In the genomic region with DNA sequence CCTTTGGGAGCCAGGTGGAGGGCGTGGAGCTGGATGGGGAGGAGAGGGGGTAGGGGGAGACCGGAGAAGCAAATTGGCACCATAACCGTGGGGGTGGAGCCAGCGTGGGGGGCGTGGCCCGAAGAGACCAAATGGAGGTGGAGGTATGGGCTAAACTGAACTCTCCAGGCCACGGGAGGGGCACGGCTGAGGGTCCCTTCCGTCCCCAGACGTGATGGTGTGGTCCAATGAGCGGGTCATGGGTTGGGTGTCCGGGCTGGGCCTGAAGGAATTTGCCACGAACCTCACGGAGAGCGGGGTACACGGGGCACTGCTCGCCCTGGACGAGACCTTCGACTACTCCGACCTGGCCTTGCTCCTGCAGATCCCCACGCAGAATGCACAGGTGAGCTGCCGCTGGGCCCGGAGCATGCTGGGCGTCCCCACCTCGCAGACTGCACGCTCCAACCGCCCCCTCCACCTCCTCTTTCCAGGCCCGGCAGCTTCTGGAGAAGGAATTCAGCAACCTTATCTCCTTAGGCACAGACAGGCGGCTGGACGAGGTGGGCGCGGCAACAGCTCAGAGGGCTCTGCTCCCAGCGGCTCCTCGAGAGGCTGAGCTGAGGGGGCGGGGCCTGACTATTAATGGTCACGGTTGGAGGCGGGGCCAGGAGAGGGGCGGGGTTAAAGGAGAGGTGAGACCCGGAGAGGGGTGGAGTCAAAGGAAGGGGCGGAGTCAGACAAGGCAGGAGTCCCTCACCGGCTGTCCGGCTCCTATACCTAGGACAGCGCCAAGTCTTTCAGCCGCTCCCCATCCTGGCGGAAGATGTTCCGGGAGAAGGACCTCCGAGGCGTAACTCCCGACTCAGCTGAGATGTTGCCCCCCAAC, we compare ENCODE assay signal across 8 cellular contexts. TPM values are rescaled to one million over a fixed set of nuclear protein-coding genes. Genes with fewer than 3 reads are reported as not detected.
A peak's percentile ranks its signal among the peaks of the same experiment; 100 is the strongest.
DNase-seq lines count a peak whose midpoint lies in the region; ATAC-seq, FAIRE-seq and TF ChIP-seq lines count a peak whose summit lies in the region.

No MANE protein-coding gene starts in this region.

- FAIRE-seq in GM18507 (lab: Jason Lieb, UNC) = peak; percentile 31

- H3K9me3 ChIP-seq in sigmoid colon = no peaks in the 10 kb centered on the region

- TF ChIP-seq EP300 in sigmoid colon (IDR thresholded peaks at IDR 0.05) = no peak

- H3K4me1 ChIP-seq in sigmoid colon = peaks cover 0 to 50% (median 43%) of the 10 kb centered on the region in 4 donors

- H3K27me3 ChIP-seq in sigmoid colon = peaks cover 0 to 2% (median 0%) of the 10 kb centered on the region in 3 donors

- peak; percentile 63 for DNase-seq in GM18507 (ENCODE audit: extremely low spot score, insufficient read length, low read depth)
- peak; percentile 96 for DNase-seq in NCI-H2171 treated with DMSO at 0.1 percent for 48 hours (lab: John Stamatoyannopoulos, UW)
- DNase-seq in brain pericyte (ENCODE audit: low read depth, low spot score) = peak; percentile 70
- DNase-seq in iPS DF 4.7 (ENCODE audit: extremely low read depth, low spot score) = peak; percentile 88
- peak; percentile 97 for DNase-seq in sigmoid colon

- peak in 1 of 2 donors; percentile 74 for TF ChIP-seq POLR2A in sigmoid colon (IDR thresholded peaks at IDR 0.05)

- no peak for TF ChIP-seq CTCF in VCaP (conservative IDR thresholded peaks at IDR 0.05)
- no peak for TF ChIP-seq CTCF in sigmoid colon (IDR thresholded peaks at IDR 0.05)

- intact Hi-C loops in sigmoid colon (cut with DNase I) = loop anchor here (5.0 kb wide), 2 partner anchors 58 to 157 kb away; partner anchors contain the start of genes GYS1 and RUVBL2

- no peaks in the 10 kb centered on the region for H3K36me3 ChIP-seq in sigmoid colon

- WGBS in sigmoid colon, 2 donors = 0 to 4% methylated on average over 49 of the region's 49 CpGs

- ATAC-seq in HG03039 (IDR thresholded peaks at IDR 0.05; ENCODE audit: unreplicated experiment) (no peak), HG03025 (IDR thresholded peaks at IDR 0.05; ENCODE audit: low FRiP score, unreplicated experiment) (no peak)

- peak overlapping the region; percentile 47 to 72 (median 64) for H3K4me3 ChIP-seq in sigmoid colon

- H3K27ac ChIP-seq in VCaP (peak overlapping the region; percentile 98), sigmoid colon (peak overlapping the region; percentile 76 to 85 (median 79))

RNA-seq across cellular contexts. Expression of gene HRC, which starts 6.2 kb away (rescaled TPM):
- 1 to 10 TPM in 1 of 4 donors, under 1 TPM in 3; 0.16 to 1.1 (median 0.69) TPM for total RNA-seq in sigmoid colon
- polyA plus RNA-seq in sigmoid colon = 1 to 10 TPM in 2 of 3 donors, under 1 TPM in 1; 0.46 to 6.6 (median 1.7) TPM

RNA-seq across cellular contexts. Expression of gene TRPM4, which starts 8.6 kb away (rescaled TPM):
- 10 to 100 TPM in 3 of 4 donors, 1 to 10 TPM in 1; 7.9 to 18.0 (median 12.5) TPM for total RNA-seq in sigmoid colon
- 100 to 1,000 TPM in 1 of 3 donors, 10 to 100 TPM in 2; 40.5 to 166 (median 40.8) TPM for polyA plus RNA-seq in sigmoid colon

RNA-seq across cellular contexts. Expression of gene PPFIA3, which starts 29.7 kb away (rescaled TPM):
- total RNA-seq in sigmoid colon = 1 to 10 TPM; 2.0 to 3.9 (median 3.1) TPM
- polyA plus RNA-seq in sigmoid colon = 10 to 100 TPM; 18.6 to 35.3 (median 21.3) TPM

RNA-seq across cellular contexts. Expression of gene C19orf73, which starts 30.1 kb away (rescaled TPM):
- total RNA-seq in sigmoid colon = 1 to 10 TPM in 3 of 4 donors, not detected in 1; 1.6 to 2.1 (median 1.8) TPM
- 1 to 10 TPM; 2.4 to 5.1 (median 3.3) TPM for polyA plus RNA-seq in sigmoid colon

RNA-seq across cellular contexts. Expression of gene LIN7B, which starts 34.8 kb away (rescaled TPM):
- total RNA-seq in sigmoid colon = 10 to 100 TPM; 17.4 to 28.8 (median 26.7) TPM
- 10 to 100 TPM in 2 of 3 donors, 1 to 10 TPM in 1; 9.9 to 12.0 (median 12.0) TPM for polyA plus RNA-seq in sigmoid colon
